ENCODE assay signal across 29 cellular contexts in genomic region chr11:57728829-57729228, GRCh38. TPM values are rescaled to one million over a fixed set of nuclear protein-coding genes. Genes with fewer than 3 reads are reported as not detected.
DNase-seq lines count a peak whose midpoint lies in the region; ATAC-seq, FAIRE-seq and TF ChIP-seq lines count a peak whose summit lies in the region.
"Had no signal": no experiment of that assay in that cellular context is flagged by ENCODE, and none has a peak within 500 bp of the region (broad histone marks: within the 10 kb centered on the region; RNA-seq: fewer than 3 reads in every experiment).

No MANE protein-coding gene starts in this region.

- H4K20me1 ChIP-seq in OCI-LY3 (ENCODE audit: insufficient read depth, low read length): no peaks in the 10 kb centered on the region

- H3K4me1 Mint-ChIP-seq in CD8-positive, alpha-beta memory T cell: peaks cover 9 to 32% (median 26%) of the 10 kb centered on the region in 3 donors
- H3K4me1 Mint-ChIP-seq in mesothelial cell of epicardium: no peaks in the 10 kb centered on the region

- H3K79me2 ChIP-seq in OCI-LY3 (ENCODE audit: low read length): peaks cover 93% of the 10 kb centered on the region

- H3K36me3 ChIP-seq in A673 (ENCODE audit: insufficient read depth, low read length, poor library complexity, severe bottlenecking) (no peaks in the 10 kb centered on the region), OCI-LY3 (replicated peaks; ENCODE audit: low read depth, low read length) (peaks cover 20% of the 10 kb centered on the region), iPS-18a (ENCODE audit: control insufficient read depth, low read depth, low read length) (no peaks in the 10 kb centered on the region), pancreas (no peaks in the 10 kb centered on the region)
- H3K36me3 ChIP-seq in CD8-positive, alpha-beta memory T cell (ENCODE audit: insufficient read depth, low read length): no peaks in the 10 kb centered on the region

- no TSS peak for BruUV-seq in A673 (replicated peaks; lab: Mats Ljungman, UMichigan)

- H3K27ac ChIP-seq in A673 (ENCODE audit: low read depth, low read length, poor library complexity, severe bottlenecking): peak overlapping the region; percentile 14
- peak overlapping the region; percentile 12 for H3K27ac ChIP-seq in CD8-positive, alpha-beta memory T cell (ENCODE audit: low read depth, low read length)
- H3K27ac ChIP-seq in OCI-LY3 (ENCODE audit: low read length): peak overlapping the region; percentile 90
- H3K27ac ChIP-seq in iPS-18a (ENCODE audit: low read length): no peak overlapping the region
- H3K27ac ChIP-seq in pancreas: no peak overlapping the region
- H3K27ac ChIP-seq: testis had no signal

- peak overlapping the region; percentile 79 for H3K4me2 ChIP-seq in OCI-LY3 (ENCODE audit: low read length)

- DNase-seq in A673 (ENCODE audit: low spot score) (no peak), DMS53 treated with DMSO at 0.1 percent for 48 hours (lab: John Stamatoyannopoulos, UW; ENCODE audit: unreplicated experiment) (no peak), mesothelial cell of epicardium (ENCODE audit: low spot score in 2 of 2, unreplicated experiment in 2 of 2) (no peak), NCI-H82 (lab: John Stamatoyannopoulos, UW) (no peak), pancreas (no peak)
- no peak for DNase-seq in CD8-positive, alpha-beta memory T cell
- DNase-seq: activated CD4-positive, alpha-beta T cell treated with anti-CD3 and anti-CD28 coated beads, Interleukin-2, amount 50 U/mL, for 1 hour; activated CD8-positive, alpha-beta memory T cell treated with anti-CD3 and anti-CD28 coated beads, Interleukin-2, amount 50 U/mL, for 4 hours; activated gamma-delta T cell treated with Interleukin-2 at 50 U/mL for 16 hours; anterior cingulate cortex; caudate nucleus; CD4-positive, alpha-beta T cell; DMS 273 treated with DMSO at 0.1 percent for 48 hours; glutamatergic neuron; left colon; MV-4-11; natural killer cell; NCI-H1694; NCI-H2171 treated with DMSO at 0.1 percent for 48 hours; SW 1271; testis had no signal

- no peaks in the 10 kb centered on the region for H3K27me3 Mint-ChIP-seq in CD8-positive, alpha-beta memory T cell
- no peaks in the 10 kb centered on the region for H3K27me3 Mint-ChIP-seq in mesothelial cell of epicardium (ENCODE audit: low read depth)
- H3K27me3 Mint-ChIP-seq: CD4-positive, alpha-beta T cell had no signal

- H3K9me3 Mint-ChIP-seq in CD8-positive, alpha-beta memory T cell: no peaks in the 10 kb centered on the region
- no peaks in the 10 kb centered on the region for H3K9me3 Mint-ChIP-seq in mesothelial cell of epicardium
- H3K9me3 Mint-ChIP-seq: CD4-positive, alpha-beta T cell; natural killer cell had no signal

- POLR2A ChIA-PET in A673 (lab: Charles Lee; ENCODE audit: low non-redundant PET): no interaction called here
- POLR2A ChIA-PET in CD8-positive, alpha-beta memory T cell (lab: Charles Lee): no interaction called here

- H3K36me3 Mint-ChIP-seq in CD8-positive, alpha-beta memory T cell: peaks cover 0 to 25% (median 2%) of the 10 kb centered on the region in 3 donors
- H3K36me3 Mint-ChIP-seq in mesothelial cell of epicardium: no peaks in the 10 kb centered on the region
- H3K36me3 Mint-ChIP-seq: natural killer cell had no signal

- CTCF ChIA-PET in A673 (lab: Charles Lee): no interaction called here
- CTCF ChIA-PET in CD8-positive, alpha-beta memory T cell (lab: Charles Lee): no interaction called here

- H3K27me3 ChIP-seq in A673 (replicated peaks; ENCODE audit: insufficient read depth, low read depth, low read length, poor library complexity): no peaks in the 10 kb centered on the region
- H3K27me3 ChIP-seq in CD8-positive, alpha-beta memory T cell (ENCODE audit: insufficient read depth, low read length, poor library complexity, severe bottlenecking): no peaks in the 10 kb centered on the region
- H3K27me3 ChIP-seq in OCI-LY3 (ENCODE audit: low read depth, low read length): no peaks in the 10 kb centered on the region
- H3K27me3 ChIP-seq in iPS-18a (ENCODE audit: control insufficient read depth, insufficient read depth, low read length): no peaks in the 10 kb centered on the region
- H3K27me3 ChIP-seq in pancreas: no peaks in the 10 kb centered on the region
- H3K27me3 ChIP-seq: testis had no signal

- no peak for TF ChIP-seq CTCF in A673 (conservative IDR thresholded peaks at IDR 0.05; ENCODE audit: low read depth, low read length)
- TF ChIP-seq CTCF in OCI-LY3 (IDR thresholded peaks at IDR 0.05; ENCODE audit: low read depth, low read length): no peak
- TF ChIP-seq CTCF in mesothelial cell of epicardium (IDR thresholded peaks at IDR 0.05; ENCODE audit: unreplicated experiment): no peak
- no peak for TF ChIP-seq CTCF in pancreas (IDR thresholded peaks at IDR 0.05)

- WGBS in pancreas, 2 donors: 76 to 83% methylated on average over 7 of the region's 7 CpGs

- H3K4me3 ChIP-seq in A673 (ENCODE audit: low read depth, low read length, poor library complexity, severe bottlenecking) (no peak overlapping the region), OCI-LY3 (ENCODE audit: low read length) (peak overlapping the region; percentile 67), iPS-18a (ENCODE audit: low read length) (peak overlapping the region; percentile 3), pancreas (no peak overlapping the region)
- H3K4me3 ChIP-seq in CD8-positive, alpha-beta memory T cell (ENCODE audit: low read length): no peak overlapping the region
- H3K4me3 ChIP-seq: testis had no signal

- peak overlapping the region; percentile 65 for H3K9ac ChIP-seq in OCI-LY3 (ENCODE audit: low read length)
- H3K9ac ChIP-seq in iPS-18a (ENCODE audit: low read length): peak overlapping the region; percentile 12

- no peak for ATAC-seq in pancreas
- ATAC-seq: HCT116, left colon, natural killer cell, Right ventricle myocardium inferior had no signal

- no peak overlapping the region for H2AFZ ChIP-seq in OCI-LY3 (ENCODE audit: low read depth, low read length)

- H3K27ac Mint-ChIP-seq in CD8-positive, alpha-beta memory T cell: peak overlapping the region in 6 of 8 donors; percentile 12 to 70 (median 36)
- no peak overlapping the region for H3K27ac Mint-ChIP-seq in mesothelial cell of epicardium
- H3K27ac Mint-ChIP-seq: CD4-positive, alpha-beta T cell; natural killer cell had no signal

- intact Hi-C loops in A673 (cut with micrococcal nuclease; ENCODE audit: unreplicated experiment): no loop called here
- intact Hi-C loops in pancreas (cut with DNase I): no loop called here

- FAIRE-seq in pancreas (lab: Jason Lieb, UNC): no peak
- FAIRE-seq: G401.6, GM18507, TTC549 had no signal

- no peak overlapping the region for H3K4me3 Mint-ChIP-seq in CD8-positive, alpha-beta memory T cell
- no peak overlapping the region for H3K4me3 Mint-ChIP-seq in mesothelial cell of epicardium
- H3K4me3 Mint-ChIP-seq: CD4-positive, alpha-beta T cell; natural killer cell had no signal

- H3K4me1 ChIP-seq in A673 (ENCODE audit: insufficient read depth, low read length, poor library complexity, severe bottlenecking) (no peaks in the 10 kb centered on the region), OCI-LY3 (ENCODE audit: low read length) (peaks cover 34% of the 10 kb centered on the region), iPS-18a (ENCODE audit: control insufficient read depth, low read depth, low read length) (peaks cover 11% of the 10 kb centered on the region), pancreas (no peaks in the 10 kb centered on the region)
- H3K4me1 ChIP-seq in CD8-positive, alpha-beta memory T cell (ENCODE audit: insufficient read depth, low read length): no peaks in the 10 kb centered on the region
- H3K4me1 ChIP-seq: testis had no signal

- no peaks in the 10 kb centered on the region for H3K9me3 ChIP-seq in A673 (ENCODE audit: low read depth, low read length, poor library complexity, severe bottlenecking)
- H3K9me3 ChIP-seq in CD8-positive, alpha-beta memory T cell (ENCODE audit: low read length): no peaks in the 10 kb centered on the region
- H3K9me3 ChIP-seq in OCI-LY3 (ENCODE audit: insufficient read depth, low read length): no peaks in the 10 kb centered on the region
- no peaks in the 10 kb centered on the region for H3K9me3 ChIP-seq in iPS-18a (ENCODE audit: control insufficient read depth, low read depth, low read length)
- no peaks in the 10 kb centered on the region for H3K9me3 ChIP-seq in pancreas
- H3K9me3 ChIP-seq: testis had no signal

RNA-seq across cellular contexts. Expression of gene SELENOH, which starts 12.5 kb away (rescaled TPM):
- total RNA-seq in A673 (2021) (192 and 212 TPM in 2 replicates), mesothelial cell of epicardium (152 to 158 TPM (median 156 TPM) in 3 replicates), pancreas (10 to 100 TPM; 32.1 to 65.3 (median 56.0) TPM)
- total RNA-seq in CD8-positive, alpha-beta memory T cell: 100 to 1,000 TPM; 272 to 276 TPM
- 201 TPM for polyA plus RNA-seq in CD8-positive, alpha-beta memory T cell
- 10 to 100 TPM; 62.9 to 96.4 TPM for polyA plus RNA-seq in pancreas

RNA-seq across cellular contexts. Expression of gene TMX2, which starts 16.4 kb away (rescaled TPM):
- 166 and 186 TPM in 2 replicates for total RNA-seq in A673 (2021)
- 100 to 1,000 TPM; 129 to 131 TPM for total RNA-seq in CD8-positive, alpha-beta memory T cell
- polyA plus RNA-seq in CD8-positive, alpha-beta memory T cell: 89.9 TPM
- 62.8 to 64.9 TPM (median 63.8 TPM) in 3 replicates for total RNA-seq in mesothelial cell of epicardium
- 10 to 100 TPM; 19.8 to 38.8 (median 34.1) TPM for total RNA-seq in pancreas
- 10 to 100 TPM; 26.9 to 46.4 TPM for polyA plus RNA-seq in pancreas

RNA-seq across cellular contexts. Expression of gene MED19, which starts 16.8 kb away (rescaled TPM):
- total RNA-seq in A673 (2021) (35.4 and 43.6 TPM in 2 replicates), mesothelial cell of epicardium (19.3 to 19.7 TPM (median 19.6 TPM) in 3 replicates), pancreas (1 to 10 TPM; 2.5 to 6.3 (median 5.6) TPM)
- total RNA-seq in CD8-positive, alpha-beta memory T cell: 10 to 100 TPM; 16.8 to 18.4 TPM
- 19.7 TPM for polyA plus RNA-seq in CD8-positive, alpha-beta memory T cell
- 10 to 100 TPM in 1 of 2 donors, 1 to 10 TPM in 1; 5.1 to 11.5 TPM for polyA plus RNA-seq in pancreas

RNA-seq across cellular contexts. Expression of gene BTBD18, which starts 22.8 kb away (rescaled TPM):
- not detected in 2 replicates for total RNA-seq in A673 (2021)
- not detected for total RNA-seq in CD8-positive, alpha-beta memory T cell
- 0.89 TPM for polyA plus RNA-seq in CD8-positive, alpha-beta memory T cell
- total RNA-seq in mesothelial cell of epicardium: not detected in 3 replicates
- total RNA-seq in pancreas: not detected
- polyA plus RNA-seq in pancreas: under 1 TPM in 1 of 2 donors, not detected in 1; 0.05 TPM
- total RNA-seq: CD4-positive, alpha-beta T cell; dermis microvascular lymphatic vessel endothelial cell; left colon; natural killer cell; Right ventricle myocardium inferior had no signal

RNA-seq across cellular contexts. Expression of gene CTNND1, which starts 32.8 kb away (rescaled TPM):
- total RNA-seq in A673 (2021): 133 and 174 TPM in 2 replicates
- total RNA-seq in CD8-positive, alpha-beta memory T cell: 1 to 10 TPM; 3.1 to 4.4 TPM
- 0.95 TPM for polyA plus RNA-seq in CD8-positive, alpha-beta memory T cell
- total RNA-seq in mesothelial cell of epicardium: 234 to 250 TPM (median 238 TPM) in 3 replicates
- total RNA-seq in pancreas: 100 to 1,000 TPM; 113 to 203 (median 131) TPM
- polyA plus RNA-seq in pancreas: 10 to 100 TPM; 42.7 to 73.1 TPM

Comparison
In these comparisons a context has a peak if more than half of its experiments do, and no peak if none do; other contexts are left out.
1. H3K27ac ChIP-seq: peak in A673 (single experiment), CD8-positive, alpha-beta memory T cell (single experiment) and OCI-LY3 (single experiment); none in iPS-18a (single experiment) and pancreas (0 of 4).
2. H3K4me3 ChIP-seq: peak in OCI-LY3 (single experiment) and iPS-18a (single experiment); none in A673 (single experiment), CD8-positive, alpha-beta memory T cell (single experiment) and pancreas (0 of 4).